20 cellular contexts compared by ENCODE assay signal in genomic region chr12:68345763-68346162, GRCh38. TPM values are rescaled to one million over a fixed set of nuclear protein-coding genes. Genes with fewer than 3 reads are reported as not detected.
A peak's percentile ranks its signal among the peaks of the same experiment; 100 is the strongest.
DNase-seq lines count a peak whose midpoint lies in the region; ATAC-seq and TF ChIP-seq lines count a peak whose summit lies in the region.
"Had no signal": no experiment of that assay in that cellular context is flagged by ENCODE, and none has a peak within 500 bp of the region (broad histone marks: within the 10 kb centered on the region; RNA-seq: fewer than 3 reads in every experiment).

No MANE protein-coding gene starts in this region.

- no peaks in the 10 kb centered on the region for H3K9me2 ChIP-seq in Karpas-422 (replicated peaks; ENCODE audit: insufficient read depth, low read length)

- BruUV-seq in Caco-2 (replicated peaks; lab: Mats Ljungman, UMichigan), result no TSS peak
- BruUV-seq in MCF 10A (replicated peaks; lab: Mats Ljungman, UMichigan), result no TSS peak

- H3K4me1 ChIP-seq in Caco-2, result peaks cover 39% of the 10 kb centered on the region
- H3K4me1 ChIP-seq in esophagus muscularis mucosa, result peaks cover 0 to 34% (median 30%) of the 10 kb centered on the region in 4 donors
- H3K4me1 ChIP-seq in Karpas-422 (ENCODE audit: low read length), result peaks cover 25% of the 10 kb centered on the region

- H3K4me2 ChIP-seq in Karpas-422 (ENCODE audit: low read depth, low read length, poor library complexity, severe bottlenecking), result no peak overlapping the region

- no peak overlapping the region for H3K9ac ChIP-seq in Karpas-422 (ENCODE audit: low read length)

- H3K27me3 ChIP-seq in Caco-2 (replicated peaks; ENCODE audit: control insufficient read depth, insufficient read depth, low read length), result no peaks in the 10 kb centered on the region
- no peaks in the 10 kb centered on the region for H3K27me3 ChIP-seq in esophagus muscularis mucosa
- no peaks in the 10 kb centered on the region for H3K27me3 ChIP-seq in Karpas-422 (ENCODE audit: low read length)

- H4K20me1 ChIP-seq in Karpas-422 (ENCODE audit: insufficient read depth, low read depth, low read length), result no peaks in the 10 kb centered on the region

- no peak for TF ChIP-seq CTCF in activated CD8-positive, alpha-beta T cell treated with anti-CD3 and anti-CD28 coated beads for 36 hours (IDR thresholded peaks at IDR 0.05)
- no peak for TF ChIP-seq CTCF in natural killer cell (IDR thresholded peaks at IDR 0.05)
- no peak for TF ChIP-seq CTCF in Caco-2 (IDR thresholded peaks at IDR 0.05; ENCODE audit: insufficient read depth in 1 of 2, low read depth in 1 of 2, low read length in 1 of 2, severe bottlenecking in 1 of 2, unreplicated experiment in 1 of 2)
- no peak for TF ChIP-seq CTCF in esophagus muscularis mucosa (IDR thresholded peaks at IDR 0.05)
- TF ChIP-seq CTCF in MCF 10A (IDR thresholded peaks at IDR 0.05; ENCODE audit: unreplicated experiment), result no peak

- no peaks in the 10 kb centered on the region for H3K9me3 Mint-ChIP-seq in activated CD8-positive, alpha-beta T cell treated with anti-CD3 and anti-CD28 coated beads, Interleukin-2, amount 10 ng/mL, durations not matched to agents 7 days and 5 days (ENCODE audit: insufficient read depth)
- H3K9me3 Mint-ChIP-seq in activated CD8-positive, alpha-beta T cell treated with anti-CD3 and anti-CD28 coated beads for 36 hours, result no peaks in the 10 kb centered on the region
- no peaks in the 10 kb centered on the region for H3K9me3 Mint-ChIP-seq in natural killer cell treated with Interleukin-12 subunit alpha and Interleukin-12 subunit beta and Interleukin-15 and Interleukin-18, amount 100 ng/mL, for 72 hours
- no peaks in the 10 kb centered on the region for H3K9me3 Mint-ChIP-seq in natural killer cell
- peaks cover 10% of the 10 kb centered on the region for H3K9me3 Mint-ChIP-seq in Caco-2 (ENCODE audit: unreplicated experiment)
- no peaks in the 10 kb centered on the region for H3K9me3 Mint-ChIP-seq in MCF 10A (ENCODE audit: unreplicated experiment)
- H3K9me3 Mint-ChIP-seq: CD4-positive, alpha-beta T cell; HFFc6; IgD-negative memory B cell had no signal

- no peaks in the 10 kb centered on the region for H3K9me3 ChIP-seq in Caco-2
- no peaks in the 10 kb centered on the region for H3K9me3 ChIP-seq in esophagus muscularis mucosa
- H3K9me3 ChIP-seq in Karpas-422 (ENCODE audit: low read length), result no peaks in the 10 kb centered on the region

- no peak for TF ChIP-seq EP300 in esophagus muscularis mucosa (IDR thresholded peaks at IDR 0.05)

- CTCF ChIA-PET in activated CD8-positive, alpha-beta T cell treated with anti-CD3 and anti-CD28 coated beads, Interleukin-2, amount 10 ng/mL, durations not matched to agents 7 days and 5 days (lab: Charles Lee), result interaction anchor here (1.1 kb wide), 1 partner anchor 25 kb away, joined by 4 read pairs; no protein-coding TSS in a partner anchor
- CTCF ChIA-PET in activated CD8-positive, alpha-beta T cell treated with anti-CD3 and anti-CD28 coated beads for 36 hours (lab: Charles Lee), result no interaction called here
- CTCF ChIA-PET in Caco-2 (lab: Charles Lee) (no interaction called here), MCF 10A (lab: Yijun Ruan, JAX) (interaction anchor here (0.6 to 1.0 kb wide), 4 partner anchors 12 to 123 kb away, joined by 3 read pairs; no protein-coding TSS in a partner anchor)

- POLR2A ChIA-PET in activated CD8-positive, alpha-beta T cell treated with anti-CD3 and anti-CD28 coated beads, Interleukin-2, amount 10 ng/mL, durations not matched to agents 7 days and 5 days (lab: Charles Lee), result no interaction called here
- POLR2A ChIA-PET in activated CD8-positive, alpha-beta T cell treated with anti-CD3 and anti-CD28 coated beads for 36 hours (lab: Charles Lee), result no interaction called here
- POLR2A ChIA-PET in Caco-2 (lab: Charles Lee), result no interaction called here
- POLR2A ChIA-PET in MCF 10A (lab: Yijun Ruan, JAX), result interaction anchor here (1.4 kb wide), 1 partner anchor 9 kb away, joined by 4 read pairs; no protein-coding TSS in a partner anchor

- TF ChIP-seq POLR2A in esophagus muscularis mucosa (IDR thresholded peaks at IDR 0.05; ENCODE audit: low read depth), result no peak

- H3K79me2 ChIP-seq in Karpas-422 (ENCODE audit: low read length), result no peaks in the 10 kb centered on the region

- H3K27ac ChIP-seq in esophagus muscularis mucosa (replicated peaks in 1 of 4) (no peak overlapping the region), Karpas-422 (ENCODE audit: low read length) (no peak overlapping the region)

- no peak overlapping the region for H2AFZ ChIP-seq in Karpas-422 (ENCODE audit: low read length)

- no peak overlapping the region for H3K4me3 ChIP-seq in Caco-2 (ENCODE audit: low read depth, low read length)
- H3K4me3 ChIP-seq in esophagus muscularis mucosa, result no peak overlapping the region
- H3K4me3 ChIP-seq in Karpas-422 (ENCODE audit: low read length), result no peak overlapping the region

- no peak overlapping the region for H3K4me3 Mint-ChIP-seq in activated CD8-positive, alpha-beta T cell treated with anti-CD3 and anti-CD28 coated beads, Interleukin-2, amount 10 ng/mL, durations not matched to agents 7 days and 5 days
- no peak overlapping the region for H3K4me3 Mint-ChIP-seq in activated CD8-positive, alpha-beta T cell treated with anti-CD3 and anti-CD28 coated beads for 36 hours
- peak overlapping the region; percentile 16 for H3K4me3 Mint-ChIP-seq in natural killer cell treated with Interleukin-12 subunit alpha and Interleukin-12 subunit beta and Interleukin-15 and Interleukin-18, amount 100 ng/mL, for 72 hours
- no peak overlapping the region for H3K4me3 Mint-ChIP-seq in natural killer cell
- H3K4me3 Mint-ChIP-seq in Caco-2 (ENCODE audit: unreplicated experiment), result no peak overlapping the region
- H3K4me3 Mint-ChIP-seq in MCF 10A (ENCODE audit: unreplicated experiment), result no peak overlapping the region
- H3K4me3 Mint-ChIP-seq: CD4-positive, alpha-beta T cell; HFFc6 had no signal

- no peak for DNase-seq in activated CD8-positive, alpha-beta T cell treated with anti-CD3 and anti-CD28 coated beads, Interleukin-2, amount 10 ng/mL, durations not matched to agents 7 days and 5 days
- DNase-seq in activated CD8-positive, alpha-beta T cell treated with anti-CD3 and anti-CD28 coated beads for 36 hours, result no peak
- DNase-seq in natural killer cell treated with Interleukin-12 subunit alpha and Interleukin-12 subunit beta and Interleukin-15 and Interleukin-18, amount 100 ng/mL, for 72 hours (ENCODE audit: low spot score), result no peak
- DNase-seq in natural killer cell, result no peak
- DNase-seq in Caco-2, result no peak
- peak; percentile 57 for DNase-seq in esophagus muscularis mucosa (ENCODE audit: extremely low spot score)
- DNase-seq in Karpas-422, result no peak
- DNase-seq in MCF 10A (ENCODE audit: unreplicated experiment), result no peak
- DNase-seq: 8988T; C1 segment of cervical spinal cord; Calu3; CD4-positive, alpha-beta T cell; DMS79 treated with DMSO at 0.1 percent for 48 hours; GF-D8; GOT3; H7; HFFc6 had no signal

- peaks cover 26% of the 10 kb centered on the region for H3K27me3 Mint-ChIP-seq in activated CD8-positive, alpha-beta T cell treated with anti-CD3 and anti-CD28 coated beads, Interleukin-2, amount 10 ng/mL, durations not matched to agents 7 days and 5 days (ENCODE audit: low read depth)
- no peaks in the 10 kb centered on the region for H3K27me3 Mint-ChIP-seq in activated CD8-positive, alpha-beta T cell treated with anti-CD3 and anti-CD28 coated beads for 36 hours
- H3K27me3 Mint-ChIP-seq in natural killer cell treated with Interleukin-12 subunit alpha and Interleukin-12 subunit beta and Interleukin-15 and Interleukin-18, amount 100 ng/mL, for 72 hours, result no peaks in the 10 kb centered on the region
- H3K27me3 Mint-ChIP-seq in natural killer cell (ENCODE audit: low read depth in 2 of 2), result peaks cover 0 to 2% of the 10 kb centered on the region in 2 donors
- H3K27me3 Mint-ChIP-seq in Caco-2 (ENCODE audit: insufficient read depth, unreplicated experiment), result no peaks in the 10 kb centered on the region
- H3K27me3 Mint-ChIP-seq in MCF 10A (ENCODE audit: insufficient read depth, unreplicated experiment), result peaks cover 33% of the 10 kb centered on the region
- H3K27me3 Mint-ChIP-seq: CD4-positive, alpha-beta T cell had no signal

- 70% methylated on average over 3 of the region's 3 CpGs for WGBS in esophagus muscularis mucosa

- intact Hi-C loops in activated CD8-positive, alpha-beta T cell treated with anti-CD3 and anti-CD28 coated beads for 36 hours (cut with micrococcal nuclease), result no loop called here
- intact Hi-C loops in natural killer cell (cut with micrococcal nuclease), result no loop called here
- intact Hi-C loops in Caco-2 (cut with micrococcal nuclease; ENCODE audit: unreplicated experiment), result no loop called here
- intact Hi-C loops in esophagus muscularis mucosa (cut with DNase I), result no loop called here
- intact Hi-C loops in MCF 10A (cut with micrococcal nuclease), result no loop called here

- ATAC-seq in activated CD8-positive, alpha-beta T cell treated with anti-CD3 and anti-CD28 coated beads, Interleukin-2, amount 10 ng/mL, durations not matched to agents 7 days and 5 days, result no peak
- no peak for ATAC-seq in activated CD8-positive, alpha-beta T cell treated with anti-CD3 and anti-CD28 coated beads for 36 hours
- no peak for ATAC-seq in natural killer cell treated with Interleukin-12 subunit alpha and Interleukin-12 subunit beta and Interleukin-15 and Interleukin-18, amount 100 ng/mL, for 72 hours
- ATAC-seq in natural killer cell, result no peak
- ATAC-seq: HCT116, HepG2 had no signal

- no peaks in the 10 kb centered on the region for H3K36me3 ChIP-seq in Caco-2 (ENCODE audit: control insufficient read depth, insufficient read depth, low read length)
- no peaks in the 10 kb centered on the region for H3K36me3 ChIP-seq in esophagus muscularis mucosa
- no peaks in the 10 kb centered on the region for H3K36me3 ChIP-seq in Karpas-422 (ENCODE audit: insufficient read depth, low read length)

- H3K4me1 Mint-ChIP-seq in activated CD8-positive, alpha-beta T cell treated with anti-CD3 and anti-CD28 coated beads, Interleukin-2, amount 10 ng/mL, durations not matched to agents 7 days and 5 days (ENCODE audit: low read depth), result peaks cover 16% of the 10 kb centered on the region
- peaks cover 11% of the 10 kb centered on the region for H3K4me1 Mint-ChIP-seq in activated CD8-positive, alpha-beta T cell treated with anti-CD3 and anti-CD28 coated beads for 36 hours (ENCODE audit: low read depth)
- H3K4me1 Mint-ChIP-seq in natural killer cell treated with Interleukin-12 subunit alpha and Interleukin-12 subunit beta and Interleukin-15 and Interleukin-18, amount 100 ng/mL, for 72 hours (ENCODE audit: low read depth in 2 of 2), result peaks cover 17% of the 10 kb centered on the region in 2 donors
- peaks cover 7 to 18% of the 10 kb centered on the region in 2 donors for H3K4me1 Mint-ChIP-seq in natural killer cell
- H3K4me1 Mint-ChIP-seq in Caco-2 (ENCODE audit: low read depth, unreplicated experiment), result peaks cover 42% of the 10 kb centered on the region
- H3K4me1 Mint-ChIP-seq in MCF 10A (ENCODE audit: insufficient read depth, unreplicated experiment), result peaks cover 7% of the 10 kb centered on the region

- H3K27ac Mint-ChIP-seq in activated CD8-positive, alpha-beta T cell treated with anti-CD3 and anti-CD28 coated beads, Interleukin-2, amount 10 ng/mL, durations not matched to agents 7 days and 5 days, result peak overlapping the region; percentile 18
- H3K27ac Mint-ChIP-seq in activated CD8-positive, alpha-beta T cell treated with anti-CD3 and anti-CD28 coated beads for 36 hours, result no peak overlapping the region
- peak overlapping the region; percentile 14 to 33 for H3K27ac Mint-ChIP-seq in natural killer cell treated with Interleukin-12 subunit alpha and Interleukin-12 subunit beta and Interleukin-15 and Interleukin-18, amount 100 ng/mL, for 72 hours
- H3K27ac Mint-ChIP-seq in natural killer cell (peak overlapping the region in 1 of 2 donors; percentile 55), Caco-2 (ENCODE audit: unreplicated experiment) (peak overlapping the region; percentile 14), MCF 10A (ENCODE audit: low read depth, unreplicated experiment) (no peak overlapping the region)
- H3K27ac Mint-ChIP-seq: CD4-positive, alpha-beta T cell; HFFc6; IgD-negative memory B cell had no signal

- no peaks in the 10 kb centered on the region for H3K36me3 Mint-ChIP-seq in activated CD8-positive, alpha-beta T cell treated with anti-CD3 and anti-CD28 coated beads, Interleukin-2, amount 10 ng/mL, durations not matched to agents 7 days and 5 days (ENCODE audit: low read depth)
- no peaks in the 10 kb centered on the region for H3K36me3 Mint-ChIP-seq in activated CD8-positive, alpha-beta T cell treated with anti-CD3 and anti-CD28 coated beads for 36 hours (ENCODE audit: low read depth)
- H3K36me3 Mint-ChIP-seq in natural killer cell treated with Interleukin-12 subunit alpha and Interleukin-12 subunit beta and Interleukin-15 and Interleukin-18, amount 100 ng/mL, for 72 hours, result no peaks in the 10 kb centered on the region
- no peaks in the 10 kb centered on the region for H3K36me3 Mint-ChIP-seq in natural killer cell
- no peaks in the 10 kb centered on the region for H3K36me3 Mint-ChIP-seq in Caco-2 (ENCODE audit: insufficient read depth, unreplicated experiment)
- H3K36me3 Mint-ChIP-seq in MCF 10A (ENCODE audit: insufficient read depth, unreplicated experiment), result no peaks in the 10 kb centered on the region

RNA-seq across cellular contexts. Expression of gene MDM1, which starts 13.6 kb away (rescaled TPM):
- total RNA-seq in activated CD8-positive, alpha-beta T cell treated with anti-CD3 and anti-CD28 coated beads, Interleukin-2, amount 10 ng/mL, durations not matched to agents 7 days and 5 days, result 10 to 100 TPM; 25.0 to 28.9 TPM
- total RNA-seq in activated CD8-positive, alpha-beta T cell treated with anti-CD3 and anti-CD28 coated beads for 36 hours, result 10 to 100 TPM; 15.4 to 17.9 TPM
- total RNA-seq in natural killer cell treated with Interleukin-12 subunit alpha and Interleukin-12 subunit beta and Interleukin-15 and Interleukin-18, amount 100 ng/mL, for 72 hours, result 10 to 100 TPM; 34.1 to 60.0 TPM
- total RNA-seq in natural killer cell (10 to 100 TPM; 21.3 to 36.2 (median 26.5) TPM), Caco-2 (2022) (19.0 and 22.2 TPM in 2 replicates), esophagus muscularis mucosa (10 to 100 TPM; 11.3 to 33.2 (median 14.7) TPM), MCF 10A (2022) (11.8 and 17.5 TPM in 2 replicates)
- total RNA-seq in Karpas-422 (2014; rRNA removed; shearing (Covaris generic); ENCODE audit: low replicate concordance), result 40.2 and 40.4 TPM in 2 replicates

Comparison
In these comparisons a context has a peak if more than half of its experiments do, and no peak if none do; other contexts are left out.
1. H3K27ac Mint-ChIP-seq: peak in activated CD8-positive, alpha-beta T cell treated with anti-CD3 and anti-CD28 coated beads, Interleukin-2, amount 10 ng/mL, durations not matched to agents 7 days and 5 days (single experiment), natural killer cell treated with Interleukin-12 subunit alpha and Interleukin-12 subunit beta and Interleukin-15 and Interleukin-18, amount 100 ng/mL, for 72 hours (2 of 2) and Caco-2 (single experiment); none in activated CD8-positive, alpha-beta T cell treated with anti-CD3 and anti-CD28 coated beads for 36 hours (single experiment) and MCF 10A (single experiment).
2. CTCF ChIA-PET loops: an anchor here in activated CD8-positive, alpha-beta T cell treated with anti-CD3 and anti-CD28 coated beads, Interleukin-2, amount 10 ng/mL, durations not matched to agents 7 days and 5 days (1.1 kb wide) and MCF 10A (0.6 to 1.0 kb wide); none called in activated CD8-positive, alpha-beta T cell treated with anti-CD3 and anti-CD28 coated beads for 36 hours and Caco-2.